Comparison of ENCODE assay signal across 13 cellular contexts in the genomic region with DNA sequence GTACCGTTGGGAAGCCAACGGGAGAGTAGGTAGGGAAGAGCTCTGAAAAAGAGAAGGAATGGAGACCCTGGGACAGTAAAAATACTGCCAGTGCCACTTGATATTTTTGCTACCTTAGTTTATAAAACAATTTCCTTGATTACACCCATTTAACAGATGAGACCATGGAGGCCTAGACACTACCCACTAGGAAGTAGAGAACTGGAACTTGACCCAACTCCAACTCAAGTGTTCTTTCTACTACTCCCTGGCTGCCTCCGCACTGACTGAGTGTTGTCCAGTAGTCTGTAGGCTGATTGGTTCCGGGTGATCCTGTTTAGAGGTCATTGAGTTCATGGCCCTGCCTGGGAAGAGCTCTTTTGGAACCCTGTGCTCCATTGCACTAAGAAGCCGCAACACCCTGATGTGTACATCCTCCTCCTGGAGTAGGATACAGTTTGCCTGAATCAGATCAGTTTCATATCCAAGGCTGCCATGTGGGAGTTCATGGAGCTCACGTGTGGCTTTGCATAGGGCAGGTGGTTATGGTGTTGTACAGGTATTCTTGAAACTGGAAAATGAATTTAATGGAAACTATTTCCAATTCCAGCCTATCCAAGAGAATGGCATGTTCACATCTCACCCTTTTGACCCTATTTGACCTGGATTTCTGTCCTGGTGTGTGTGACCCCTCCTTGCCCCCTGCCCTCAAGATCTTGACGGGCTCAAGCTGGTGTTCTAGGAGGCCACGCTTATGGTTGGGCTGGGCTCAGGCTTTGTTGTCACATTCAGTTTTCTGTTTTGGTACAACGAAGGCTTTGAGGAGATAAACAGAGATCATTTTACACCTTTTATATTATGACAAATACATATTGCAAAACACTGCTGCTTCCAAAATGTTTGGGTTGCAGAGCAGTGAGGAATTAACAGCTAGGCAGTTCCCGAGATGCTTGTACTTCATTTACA.
DNase-seq lines count a peak whose midpoint lies in the region; ATAC-seq and TF ChIP-seq lines count a peak whose summit lies in the region.
"Had no signal": no experiment of that assay in that cellular context is flagged by ENCODE, and none has a peak within 500 bp of the region (broad histone marks: within the 10 kb centered on the region; RNA-seq: fewer than 3 reads in every experiment).

No MANE protein-coding gene starts in this region.

- no peak for ATAC-seq in naive thymus-derived CD8-positive, alpha-beta T cell
- no peak for ATAC-seq in HG02981 (IDR thresholded peaks at IDR 0.05; ENCODE audit: unreplicated experiment)

- H3K4me3 Mint-ChIP-seq in activated CD4-positive, alpha-beta T cell treated with anti-CD3 and anti-CD28 coated beads, Interleukin-2, amount 10 ng/mL, durations not matched to agents 7 days and 5 days = no peak overlapping the region
- no peak overlapping the region for H3K4me3 Mint-ChIP-seq in naive thymus-derived CD8-positive, alpha-beta T cell
- H3K4me3 Mint-ChIP-seq in type B pancreatic cell = peak overlapping the region; percentile 64

- H3K27ac Mint-ChIP-seq in activated CD4-positive, alpha-beta T cell treated with anti-CD3 and anti-CD28 coated beads, Interleukin-2, amount 10 ng/mL, durations not matched to agents 7 days and 5 days = peak overlapping the region; percentile 50
- H3K27ac Mint-ChIP-seq in naive thymus-derived CD8-positive, alpha-beta T cell = peak overlapping the region in 6 of 10 donors; percentile 3 to 84 (median 45)
- H3K27ac Mint-ChIP-seq in type B pancreatic cell = no peak overlapping the region

- CTCF ChIA-PET in activated CD4-positive, alpha-beta T cell treated with anti-CD3 and anti-CD28 coated beads, Interleukin-2, amount 10 ng/mL, durations not matched to agents 7 days and 5 days (lab: Charles Lee) = interaction anchor here (1.1 to 2.0 kb wide), 3 partner anchors 9 to 14 kb away, joined by 3 to 12 read pairs (median 3); no protein-coding TSS in a partner anchor

- no peak overlapping the region for H3K4me3 ChIP-seq in choroid plexus epithelial cell (ENCODE audit: low read depth, low read length)

- H3K4me1 Mint-ChIP-seq in activated CD4-positive, alpha-beta T cell treated with anti-CD3 and anti-CD28 coated beads, Interleukin-2, amount 10 ng/mL, durations not matched to agents 7 days and 5 days = peaks cover 34% of the 10 kb centered on the region
- peaks cover 17 to 48% (median 20%) of the 10 kb centered on the region in 4 donors for H3K4me1 Mint-ChIP-seq in naive thymus-derived CD8-positive, alpha-beta T cell
- H3K4me1 Mint-ChIP-seq in type B pancreatic cell (ENCODE audit: unreplicated experiment) = peaks cover 41% of the 10 kb centered on the region

- peaks cover 10% of the 10 kb centered on the region for H3K36me3 Mint-ChIP-seq in activated CD4-positive, alpha-beta T cell treated with anti-CD3 and anti-CD28 coated beads, Interleukin-2, amount 10 ng/mL, durations not matched to agents 7 days and 5 days (ENCODE audit: low read depth)
- H3K36me3 Mint-ChIP-seq in naive thymus-derived CD8-positive, alpha-beta T cell = peaks cover 0 to 7% (median 5%) of the 10 kb centered on the region in 3 donors
- H3K36me3 Mint-ChIP-seq in type B pancreatic cell = peaks cover 8% of the 10 kb centered on the region

- H3K27me3 Mint-ChIP-seq in activated CD4-positive, alpha-beta T cell treated with anti-CD3 and anti-CD28 coated beads, Interleukin-2, amount 10 ng/mL, durations not matched to agents 7 days and 5 days = no peaks in the 10 kb centered on the region
- H3K27me3 Mint-ChIP-seq in naive thymus-derived CD8-positive, alpha-beta T cell = no peaks in the 10 kb centered on the region
- H3K27me3 Mint-ChIP-seq in type B pancreatic cell = peaks cover 16% of the 10 kb centered on the region
- H3K27me3 Mint-ChIP-seq: progenitor cell of endocrine pancreas had no signal

- no peak for TF ChIP-seq CTCF in choroid plexus epithelial cell (conservative IDR thresholded peaks at IDR 0.05; ENCODE audit: low read depth, low read length)
- no peak for TF ChIP-seq CTCF in type B pancreatic cell (conservative IDR thresholded peaks at IDR 0.05)

- POLR2A ChIA-PET in activated CD4-positive, alpha-beta T cell treated with anti-CD3 and anti-CD28 coated beads, Interleukin-2, amount 10 ng/mL, durations not matched to agents 7 days and 5 days (lab: Charles Lee) = no interaction called here
- POLR2A ChIA-PET in naive thymus-derived CD8-positive, alpha-beta T cell (lab: Charles Lee) = interaction anchor here (0.7 to 5.2 kb wide), 8 partner anchors 10 to 158 kb away, joined by 3 to 54 read pairs (median 11); a partner anchor contains a TSS

- DNase-seq in activated CD4-positive, alpha-beta T cell treated with anti-CD3 and anti-CD28 coated beads, Interleukin-2, amount 10 ng/mL, durations not matched to agents 7 days and 5 days = no peak
- no peak for DNase-seq in activated CD4-positive, alpha-beta T cell treated with anti-CD3 and anti-CD28 coated beads, Interleukin-2, amount 50 U/mL, for 4 hours
- peak; percentile 78 for DNase-seq in choroid plexus epithelial cell (ENCODE audit: low read depth)
- DNase-seq in naive thymus-derived CD8-positive, alpha-beta T cell = no peak
- DNase-seq in type B pancreatic cell (ENCODE audit: extremely low spot score, unreplicated experiment) = no peak
- no peak for DNase-seq in NCI-H2081 treated with DMSO at 0.1 percent for 48 hours (lab: John Stamatoyannopoulos, UW)
- no peak for DNase-seq in NCI-H1694 (lab: John Stamatoyannopoulos, UW)
- DNase-seq: activated CD8-positive, alpha-beta memory T cell treated with anti-CD3 and anti-CD28 coated beads, Interleukin-2, amount 50 U/mL, for 48 hours; anterior cingulate cortex; effector CD8-positive, alpha-beta T cell; stimulated activated CD4-positive, alpha-beta T cell treated with anti-CD3 and anti-CD28 coated beads, Interleukin-4, amount 100 ng/mL, for 4 hours had no signal

- H3K9me3 Mint-ChIP-seq in activated CD4-positive, alpha-beta T cell treated with anti-CD3 and anti-CD28 coated beads, Interleukin-2, amount 10 ng/mL, durations not matched to agents 7 days and 5 days = peaks cover 21% of the 10 kb centered on the region
- H3K9me3 Mint-ChIP-seq in naive thymus-derived CD8-positive, alpha-beta T cell = peaks cover 0 to 19% (median 7%) of the 10 kb centered on the region in 9 donors
- no peaks in the 10 kb centered on the region for H3K9me3 Mint-ChIP-seq in type B pancreatic cell
